Comparison of ENCODE assay signal across 11 cellular contexts in genomic region chr12:26158078-26158764, GRCh38. TPM values are rescaled to one million over a fixed set of nuclear protein-coding genes. Genes with fewer than 3 reads are reported as not detected.
DNase-seq lines count a peak whose midpoint lies in the region; ATAC-seq, FAIRE-seq and TF ChIP-seq lines count a peak whose summit lies in the region.
"Had no signal": no experiment of that assay in that cellular context is flagged by ENCODE, and none has a peak within 500 bp of the region (broad histone marks: within the 10 kb centered on the region; RNA-seq: fewer than 3 reads in every experiment).

No MANE protein-coding gene starts in this region.

- CTCF ChIA-PET in HEK293T (lab: Yijun Ruan, JAX) = interaction anchor here (0.7 kb wide), 1 partner anchor 305 kb away, joined by 3 read pairs; no protein-coding TSS in a partner anchor
- CTCF ChIA-PET in WTC11 (lab: Charles Lee) = no interaction called here

- H3K27ac Mint-ChIP-seq in WTC11 (no peak overlapping the region), naive B cell (peak overlapping the region; percentile 12 to 96 (median 92))
- H3K27ac Mint-ChIP-seq: activated naive CD4-positive, alpha-beta T cell treated with anti-CD3 and anti-CD28 coated beads, Interleukin-2, amount 10 ng/mL, durations not matched to agents 7 days and 5 days; CD14-positive monocyte had no signal

- WGBS in right cardiac atrium = 71% methylated on average over 3 of the region's 3 CpGs
- 76% methylated on average over 3 of the region's 3 CpGs for WGBS in prostate gland

- POLR2A ChIA-PET in HEK293T (lab: Yijun Ruan, JAX) (no interaction called here), WTC11 (lab: Charles Lee) (no interaction called here)

- DNase-seq in HEK293T (ENCODE audit: extremely low spot score) (peak; percentile 19), WTC11 (ENCODE audit: low spot score) (no peak), naive B cell (no peak), kidney (no peak), right cardiac atrium (no peak), prostate gland (ENCODE audit: low spot score) (no peak)
- DNase-seq: activated naive CD4-positive, alpha-beta T cell treated with anti-CD3 and anti-CD28 coated beads, Interleukin-2, amount 10 ng/mL, durations not matched to agents 7 days and 5 days; stimulated activated CD4-positive, alpha-beta T cell treated with anti-CD3 and anti-CD28 coated beads, Interleukin-4, amount 100 ng/mL, for 4 hours had no signal

- peaks cover 26% of the 10 kb centered on the region for H3K4me1 Mint-ChIP-seq in WTC11
- peaks cover 60 to 83% (median 65%) of the 10 kb centered on the region in 3 donors for H3K4me1 Mint-ChIP-seq in naive B cell
- H3K4me1 Mint-ChIP-seq: activated naive CD4-positive, alpha-beta T cell treated with anti-CD3 and anti-CD28 coated beads, Interleukin-2, amount 10 ng/mL, durations not matched to agents 7 days and 5 days had no signal

- H3K36me3 ChIP-seq in kidney (ENCODE audit: control insufficient read depth in 1 of 2, insufficient read depth in 2 of 2, low read length in 2 of 2) (no peaks in the 10 kb centered on the region), prostate gland (no peaks in the 10 kb centered on the region)

- no peak for FAIRE-seq in kidney (lab: Jason Lieb, UNC)

- no peak for TF ChIP-seq POLR2A in prostate gland (IDR thresholded peaks at IDR 0.05)

- H3K27me3 ChIP-seq in right cardiac atrium (ENCODE audit: control insufficient read depth, insufficient read depth) = no peaks in the 10 kb centered on the region
- H3K27me3 ChIP-seq in prostate gland (replicated peaks; ENCODE audit: insufficient read depth) = no peaks in the 10 kb centered on the region

- H3K9me3 ChIP-seq in kidney (ENCODE audit: control insufficient read depth in 1 of 2, low read length in 2 of 2) (no peaks in the 10 kb centered on the region), right cardiac atrium (ENCODE audit: control insufficient read depth, low read length) (no peaks in the 10 kb centered on the region), prostate gland (no peaks in the 10 kb centered on the region)

- intact Hi-C loops in kidney (cut with DNase I) = no loop called here
- intact Hi-C loops in right cardiac atrium (cut with DNase I) = no loop called here
- intact Hi-C loops in prostate gland (cut with DNase I) = no loop called here

- peaks cover 0 to 5% of the 10 kb centered on the region in 2 donors for H3K4me1 ChIP-seq in kidney (ENCODE audit: control insufficient read depth in 1 of 2, insufficient read depth in 1 of 2, low read depth in 1 of 2, low read length in 2 of 2)
- no peaks in the 10 kb centered on the region for H3K4me1 ChIP-seq in right cardiac atrium (ENCODE audit: control insufficient read depth, insufficient read depth, low read length)
- H3K4me1 ChIP-seq in prostate gland (replicated peaks) = no peaks in the 10 kb centered on the region

- H3K36me3 Mint-ChIP-seq in WTC11 = no peaks in the 10 kb centered on the region
- H3K36me3 Mint-ChIP-seq in naive B cell = no peaks in the 10 kb centered on the region
- H3K36me3 Mint-ChIP-seq: activated naive CD4-positive, alpha-beta T cell treated with anti-CD3 and anti-CD28 coated beads, Interleukin-2, amount 10 ng/mL, durations not matched to agents 7 days and 5 days; CD14-positive monocyte had no signal

- peak; percentile 93 for ATAC-seq in WTC11
- no peak for ATAC-seq in naive B cell (ENCODE audit: low read depth in 2 of 2)
- ATAC-seq in GM21360 (IDR thresholded peaks at IDR 0.05; ENCODE audit: unreplicated experiment) = no peak
- ATAC-seq in right cardiac atrium = no peak

- TF ChIP-seq CTCF in GM12874 (IDR thresholded peaks at IDR 0.05; ENCODE audit: insufficient read depth, low read depth, low read length) (peak; percentile 36), WTC11 (IDR thresholded peaks at IDR 0.05) (no peak), kidney (IDR thresholded peaks at IDR 0.05; ENCODE audit: borderline replicate concordance, extremely low read depth, insufficient read depth) (no peak), prostate gland (IDR thresholded peaks at IDR 0.05) (no peak)

- H3K27me3 Mint-ChIP-seq in WTC11 (ENCODE audit: low read depth) (no peaks in the 10 kb centered on the region; the same call in 1 of the 2 replicates), naive B cell (no peaks in the 10 kb centered on the region)

- H3K4me3 Mint-ChIP-seq in WTC11 (no peak overlapping the region), naive B cell (peak overlapping the region; percentile 7 to 84 (median 68))
- H3K4me3 Mint-ChIP-seq: activated naive CD4-positive, alpha-beta T cell treated with anti-CD3 and anti-CD28 coated beads, Interleukin-2, amount 10 ng/mL, durations not matched to agents 7 days and 5 days; CD14-positive monocyte had no signal

- H3K27ac ChIP-seq in kidney (ENCODE audit: low read depth in 2 of 2, low read length in 2 of 2) (no peak overlapping the region), right cardiac atrium (ENCODE audit: low read length) (no peak overlapping the region), prostate gland (no peak overlapping the region)

- H3K9me3 Mint-ChIP-seq in WTC11 (no peaks in the 10 kb centered on the region), naive B cell (peaks cover 0 to 3% (median 0%) of the 10 kb centered on the region in 7 donors)
- H3K9me3 Mint-ChIP-seq: activated naive CD4-positive, alpha-beta T cell treated with anti-CD3 and anti-CD28 coated beads, Interleukin-2, amount 10 ng/mL, durations not matched to agents 7 days and 5 days; CD14-positive monocyte had no signal

- no peak overlapping the region for H3K9ac ChIP-seq in kidney (ENCODE audit: low read length in 2 of 2)

- H3K4me3 ChIP-seq in kidney (ENCODE audit: low read length in 2 of 2) (no peak overlapping the region), right cardiac atrium (ENCODE audit: low read length) (no peak overlapping the region), prostate gland (no peak overlapping the region)

TF ChIP-seq in HEK293T, 16 proteins besides CTCF, POLR2A, EP300 and RAD21:
- TF ChIP-seq CTBP1 (IDR thresholded peaks at IDR 0.05; ENCODE audit: borderline replicate concordance) = no peak
- peak; percentile 34 for TF ChIP-seq PKNOX1 (IDR thresholded peaks at IDR 0.05)
TF ChIP-seq in HEK293T: peak in this region for 1.

TF ChIP-seq in WTC11, 78 proteins besides CTCF, POLR2A, EP300 and RAD21 (continues in another document):
- TF ChIP-seq ELF4 (CRISPR knock-in tag; IDR thresholded peaks at IDR 0.05; ENCODE audit: low read depth) (no peak), IRF1 (CRISPR knock-in tag; IDR thresholded peaks at IDR 0.05) (no peak), NFATC4 (CRISPR knock-in tag; IDR thresholded peaks at IDR 0.05) (no peak), PRRX2 (CRISPR knock-in tag; IDR thresholded peaks at IDR 0.05) (no peak), KAT7 (CRISPR knock-in tag; IDR thresholded peaks at IDR 0.05; ENCODE audit: borderline replicate concordance) (no peak), CREB1 (CRISPR knock-in tag; IDR thresholded peaks at IDR 0.05) (no peak), FOXP4 (CRISPR knock-in tag; IDR thresholded peaks at IDR 0.05) (no peak), RORB (CRISPR knock-in tag; IDR thresholded peaks at IDR 0.05) (no peak), ERG (CRISPR knock-in tag; IDR thresholded peaks at IDR 0.05) (no peak), SOX15 (CRISPR knock-in tag; IDR thresholded peaks at IDR 0.05) (no peak), ZNF138 (CRISPR knock-in tag; conservative IDR thresholded peaks at IDR 0.05) (no peak)

RNA-seq across cellular contexts. Expression of gene BHLHE41, which starts 33.4 kb away (rescaled TPM):
- total RNA-seq in WTC11 (2021) (5.9 to 7.6 TPM (median 6.7 TPM) in 3 replicates), kidney (34.3 TPM), right cardiac atrium (10 to 100 TPM; 10.6 to 47.2 (median 31.2) TPM), prostate gland (10 to 100 TPM; 11.3 to 31.5 TPM)
- polyA plus RNA-seq in naive B cell (ENCODE audit: low read depth in 6 of 6) (1 to 10 TPM in 4 of 6 donors, under 1 TPM in 1, not detected in 1; 0.56 to 5.7 (median 2.3) TPM), kidney (ENCODE audit: insufficient read depth, low read depth, low replicate concordance) (2.2 TPM), right cardiac atrium (9.1 TPM)
- polyA plus RNA-seq: CD14-positive monocyte had no signal

RNA-seq across cellular contexts. Expression of gene SSPN, which starts 37.2 kb away (rescaled TPM):
- total RNA-seq in WTC11 (2021) (1.8 to 2.5 TPM (median 1.9 TPM) in 3 replicates), kidney (17.8 TPM), right cardiac atrium (100 to 1,000 TPM in 2 of 4 donors, 10 to 100 TPM in 2; 74.5 to 109 (median 97.9) TPM), prostate gland (10 to 100 TPM; 17.0 to 29.5 TPM)
- polyA plus RNA-seq in naive B cell (ENCODE audit: low read depth in 6 of 6) (1 to 10 TPM; 1.0 to 6.7 (median 5.0) TPM), kidney (ENCODE audit: insufficient read depth, low read depth, low replicate concordance) (3.2 TPM), right cardiac atrium (21.5 TPM)
